In genomic region chr19:13833330-13834265, GRCh38 we compare ENCODE assay signal across 8 cellular contexts. TPM values are rescaled to one million over a fixed set of nuclear protein-coding genes. Genes with fewer than 3 reads are reported as not detected.
A peak's percentile ranks its signal among the peaks of the same experiment; 100 is the strongest.
DNase-seq lines count a peak whose midpoint lies in the region; ATAC-seq and TF ChIP-seq lines count a peak whose summit lies in the region.

No MANE protein-coding gene starts in this region.

- H3K4me3 ChIP-seq in epithelial cell of esophagus (ENCODE audit: low read length) (no peak overlapping the region), mucosa of descending colon (no peak overlapping the region)

- H3K9me3 ChIP-seq in mucosa of descending colon = no peaks in the 10 kb centered on the region

- H3K36me3 ChIP-seq in mucosa of descending colon (ENCODE audit: low read depth) = no peaks in the 10 kb centered on the region

- TF ChIP-seq CTCF in epithelial cell of esophagus (IDR thresholded peaks at IDR 0.05; ENCODE audit: insufficient read depth, low read depth, low read length, missing control alignments) (peak; percentile 53), mucosa of descending colon (IDR thresholded peaks at IDR 0.05) (peak; percentile 55)

- peaks cover 25% of the 10 kb centered on the region for H3K4me1 ChIP-seq in mucosa of descending colon (ENCODE audit: low read depth)

- DNase-seq in C1 segment of cervical spinal cord (lab: John Stamatoyannopoulos, UW) = peak in 12 of 14 donors; percentile 44 to 90 (median 78)
- DNase-seq in GM19240 (ENCODE audit: insufficient read length, low spot score) = peak; percentile 97
- peak; percentile 72 for DNase-seq in NOMO-1 treated with DMSO at 0.1 percent for 48 hours (lab: John Stamatoyannopoulos, UW; ENCODE audit: unreplicated experiment)
- DNase-seq in activated T-cell treated with anti-CD3 and anti-CD28 coated beads for 1 hour (ENCODE audit: low read depth) = peak; percentile 89
- DNase-seq in epithelial cell of esophagus (ENCODE audit: low read depth) = peak; percentile 85
- peak; percentile 94 to 99 (median 95) for DNase-seq in mucosa of descending colon
- DNase-seq in stimulated activated CD8-positive, alpha-beta memory T cell treated with anti-CD3 and anti-CD28 coated beads, Interleukin-4, amount 100 ng/mL, for 4 hours (ENCODE audit: low read depth in 2 of 2, low spot score in 1 of 2) = peak; percentile 81 to 82

- ATAC-seq in HG03521 (IDR thresholded peaks at IDR 0.05; ENCODE audit: unreplicated experiment) = peak; percentile 82
- peak; percentile 89 for ATAC-seq in mucosa of descending colon

- intact Hi-C loops in mucosa of descending colon (cut with DNase I, micrococcal nuclease) = no loop called here

RNA-seq across cellular contexts. Expression of gene ZSWIM4, which starts 38.4 kb away (rescaled TPM):
- 1 to 10 TPM; 4.1 to 4.6 (median 4.1) TPM for total RNA-seq in mucosa of descending colon

RNA-seq across cellular contexts. Expression of gene NANOS3, which starts 43.3 kb away (rescaled TPM):
- total RNA-seq in mucosa of descending colon = 1 to 10 TPM in 1 of 3 donors, not detected in 2; 1.5 TPM

RNA-seq across cellular contexts. Expression of gene C19orf53, which starts 59.3 kb away (rescaled TPM):
- 10 to 100 TPM; 47.8 to 49.5 (median 49.3) TPM for total RNA-seq in mucosa of descending colon
